In the genomic region with DNA sequence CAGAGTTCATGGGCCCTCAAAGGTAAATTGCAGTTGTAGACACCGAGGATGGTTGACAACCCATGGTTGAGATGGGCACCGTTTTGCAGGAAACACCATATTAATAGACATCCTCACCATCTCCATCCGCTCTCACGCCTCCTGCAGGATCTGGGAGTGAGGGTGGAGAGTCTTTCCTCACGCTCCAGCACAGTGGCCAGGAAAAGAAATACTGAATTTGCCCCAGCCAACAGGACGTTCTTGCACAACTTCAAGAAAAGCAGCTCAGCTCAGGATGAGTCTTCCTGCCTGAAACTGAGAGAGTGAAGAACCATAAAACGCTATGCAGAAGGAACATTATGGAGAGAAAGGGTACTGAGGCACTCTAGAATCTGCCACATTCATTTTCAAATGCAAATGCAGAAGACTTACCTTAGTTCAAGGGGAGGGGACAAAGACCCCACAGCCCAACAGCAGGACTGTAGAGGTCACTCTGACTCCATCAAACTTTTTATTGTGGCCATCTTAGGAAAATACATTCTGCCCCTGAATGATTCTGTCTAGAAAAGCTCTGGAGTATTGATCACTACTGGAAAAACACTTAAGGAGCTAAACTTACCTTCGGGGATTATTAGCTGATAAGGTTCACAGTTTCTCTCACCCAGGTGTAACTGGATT, we compare ENCODE assay signal across 1 cellular context.
TF ChIP-seq lines count a peak whose summit lies in the region.

No MANE protein-coding gene starts in this region.

TF ChIP-seq in H1, 55 proteins besides CTCF, POLR2A, EP300 and RAD21:
- TF ChIP-seq FOSL1 (IDR thresholded peaks at IDR 0.05; ENCODE audit: insufficient read depth, low read depth, low read length) (no peak), CEBPB (IDR thresholded peaks at IDR 0.05; ENCODE audit: low read depth, low read length) (no peak), SIN3A (conservative IDR thresholded peaks at IDR 0.05 in 1 of 2, IDR thresholded peaks at IDR 0.05 in 1 of 2; ENCODE audit: low read depth in 1 of 2, low read length in 2 of 2) (no peak), SP4 (IDR thresholded peaks at IDR 0.05; ENCODE audit: low read length) (no peak), JUND (IDR thresholded peaks at IDR 0.05; ENCODE audit: low read length) (no peak), TAF1 (IDR thresholded peaks at IDR 0.05; ENCODE audit: low read depth, low read length) (no peak)
- TF ChIP-seq, protein P1, sequence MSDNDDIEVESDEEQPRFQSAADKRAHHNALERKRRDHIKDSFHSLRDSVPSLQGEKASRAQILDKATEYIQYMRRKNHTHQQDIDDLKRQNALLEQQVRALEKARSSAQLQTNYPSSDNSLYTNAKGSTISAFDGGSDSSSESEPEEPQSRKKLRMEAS (IDR thresholded peaks at IDR 0.05) = no peak
- TF ChIP-seq, protein P2, sequence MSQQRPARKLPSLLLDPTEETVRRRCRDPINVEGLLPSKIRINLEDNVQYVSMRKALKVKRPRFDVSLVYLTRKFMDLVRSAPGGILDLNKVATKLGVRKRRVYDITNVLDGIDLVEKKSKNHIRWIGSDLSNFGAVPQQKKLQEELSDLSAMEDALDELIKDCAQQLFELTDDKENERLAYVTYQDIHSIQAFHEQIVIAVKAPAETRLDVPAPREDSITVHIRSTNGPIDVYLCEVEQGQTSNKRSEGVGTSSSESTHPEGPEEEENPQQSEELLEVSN (IDR thresholded peaks at IDR 0.05) = no peak
